8 cellular contexts compared by ENCODE assay signal in the genomic region with DNA sequence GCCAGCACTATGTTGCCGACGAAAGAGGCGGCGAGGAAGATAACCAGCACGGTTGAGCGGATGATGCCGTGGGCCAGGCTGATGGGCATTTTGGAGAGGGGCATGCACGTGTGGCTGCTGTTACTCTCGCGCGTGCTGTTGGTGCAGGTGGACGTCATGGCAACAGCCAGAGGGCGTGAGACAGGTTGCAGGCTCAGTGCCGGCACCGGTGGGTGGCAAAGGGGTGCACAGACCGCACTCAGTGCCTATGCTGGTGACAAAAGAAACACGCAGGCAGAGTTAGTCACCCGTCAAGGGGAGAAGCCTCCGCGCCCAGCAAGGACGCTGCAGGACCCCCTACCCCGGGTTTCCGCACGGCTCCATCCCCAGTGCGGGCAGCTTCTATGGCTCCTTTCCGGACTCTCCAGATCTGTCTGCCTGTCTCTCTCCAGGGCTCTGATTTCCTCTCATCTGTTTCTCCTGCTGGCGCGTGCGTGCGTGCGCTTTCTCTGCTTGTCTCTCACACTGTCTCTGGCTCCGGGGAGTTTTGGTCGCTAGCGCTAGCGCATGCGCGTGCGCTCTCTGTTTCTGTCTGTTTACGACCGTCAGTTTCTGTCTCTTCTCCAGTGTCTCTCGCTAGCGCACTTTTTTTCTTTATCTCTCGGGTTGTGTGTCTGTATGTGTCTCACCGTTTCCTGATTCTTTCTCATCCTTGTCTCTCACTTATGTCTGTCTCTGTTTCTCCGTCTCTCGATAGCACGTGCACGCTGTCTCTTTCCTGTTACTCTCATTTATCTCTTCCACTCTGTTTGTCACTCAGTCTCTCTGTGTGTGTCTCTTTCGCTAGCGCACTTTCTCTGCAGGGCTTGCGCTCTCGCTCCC. TPM values are rescaled to one million over a fixed set of nuclear protein-coding genes. Genes with fewer than 3 reads are reported as not detected.
DNase-seq lines count a peak whose midpoint lies in the region; ATAC-seq and TF ChIP-seq lines count a peak whose summit lies in the region.

No MANE protein-coding gene starts in this region.

- H3K4me3 ChIP-seq in colonic mucosa (peak overlapping the region; percentile 10), right lobe of liver (peak overlapping the region; percentile 20 to 32 (median 23))

- H3K4me1 ChIP-seq in colonic mucosa = no peaks in the 10 kb centered on the region
- peaks cover 0 to 10% (median 0%) of the 10 kb centered on the region in 4 donors for H3K4me1 ChIP-seq in right lobe of liver

- ATAC-seq in GM19452 (IDR thresholded peaks at IDR 0.05; ENCODE audit: unreplicated experiment) = peak; percentile 82
- peak; percentile 80 for ATAC-seq in HG03521 (IDR thresholded peaks at IDR 0.05; ENCODE audit: unreplicated experiment)
- ATAC-seq in T-cell (replicated peaks in 1 of 4) = peak; percentile 56 to 72 (median 63)
- ATAC-seq in right lobe of liver = peak; percentile 70 to 86 (median 78)
- ATAC-seq in stimulated activated naive CD8-positive, alpha-beta T cell treated with anti-CD3 and anti-CD28 coated beads, Interleukin-15, amount 100 ng/mL, for 72 hours = peak; percentile 82
- ATAC-seq in omental fat pad (ENCODE audit: low FRiP score) = no peak

- TF ChIP-seq CTCF in colonic mucosa (IDR thresholded peaks at IDR 0.05) = no peak
- TF ChIP-seq CTCF in right lobe of liver (IDR thresholded peaks at IDR 0.05) = no peak
- no peak for TF ChIP-seq CTCF in omental fat pad (IDR thresholded peaks at IDR 0.05)

- POLR2A ChIA-PET in T-cell (lab: Charles Lee) = no interaction called here

- no peak overlapping the region for H3K27ac Mint-ChIP-seq in T-cell
- no peak overlapping the region for H3K27ac Mint-ChIP-seq in stimulated activated naive CD8-positive, alpha-beta T cell treated with anti-CD3 and anti-CD28 coated beads, Interleukin-15, amount 100 ng/mL, for 72 hours

- H3K36me3 Mint-ChIP-seq in T-cell = no peaks in the 10 kb centered on the region

- CTCF ChIA-PET in T-cell (lab: Charles Lee) = no interaction called here

- H3K4me1 Mint-ChIP-seq in T-cell = peaks cover 7 to 15% (median 11%) of the 10 kb centered on the region in 3 donors
- H3K4me1 Mint-ChIP-seq in stimulated activated naive CD8-positive, alpha-beta T cell treated with anti-CD3 and anti-CD28 coated beads, Interleukin-15, amount 100 ng/mL, for 72 hours = peaks cover 7% of the 10 kb centered on the region

- H3K27me3 Mint-ChIP-seq in T-cell = peaks cover 39 to 54% of the 10 kb centered on the region in 2 donors
- H3K27me3 Mint-ChIP-seq in stimulated activated naive CD8-positive, alpha-beta T cell treated with anti-CD3 and anti-CD28 coated beads, Interleukin-15, amount 100 ng/mL, for 72 hours = peaks cover 46% of the 10 kb centered on the region

- H3K36me3 ChIP-seq in colonic mucosa (no peaks in the 10 kb centered on the region), right lobe of liver (no peaks in the 10 kb centered on the region)

- H3K9ac ChIP-seq in colonic mucosa (ENCODE audit: low read depth in 2 of 2, low read length in 2 of 2) = no peak overlapping the region

- H3K9me3 ChIP-seq in colonic mucosa (no peaks in the 10 kb centered on the region), right lobe of liver (no peaks in the 10 kb centered on the region)

- H3K27me3 ChIP-seq in colonic mucosa (peaks cover 30% of the 10 kb centered on the region), right lobe of liver (no peaks in the 10 kb centered on the region)

- intact Hi-C loops in colonic mucosa (cut with DNase I) (no loop called here), right lobe of liver (cut with DNase I) (no loop called here)

- no peaks in the 10 kb centered on the region for H3K9me3 Mint-ChIP-seq in T-cell
- no peaks in the 10 kb centered on the region for H3K9me3 Mint-ChIP-seq in stimulated activated naive CD8-positive, alpha-beta T cell treated with anti-CD3 and anti-CD28 coated beads, Interleukin-15, amount 100 ng/mL, for 72 hours

- H3K4me3 Mint-ChIP-seq in T-cell = no peak overlapping the region
- H3K4me3 Mint-ChIP-seq in stimulated activated naive CD8-positive, alpha-beta T cell treated with anti-CD3 and anti-CD28 coated beads, Interleukin-15, amount 100 ng/mL, for 72 hours = peak overlapping the region in 1 of 2 donors; percentile 70

- no peak for TF ChIP-seq POLR2A in right lobe of liver (IDR thresholded peaks at IDR 0.05)

- H3K27ac ChIP-seq in colonic mucosa (no peak overlapping the region), right lobe of liver (no peak overlapping the region)

- WGBS in right lobe of liver (ENCODE audit: insufficient coverage, low coverage, low lambda C conversion rate, missing lambda C conversion rate) = 19% methylated on average over 46 of the region's 52 CpGs

- peak; percentile 51 for DNase-seq in DMS 273 treated with DMSO at 0.1 percent for 48 hours (lab: John Stamatoyannopoulos, UW)
- DNase-seq in T-cell = peak in 27 of 34 experiments; percentile 6 to 28 (median 16)
- DNase-seq in colonic mucosa = no peak
- DNase-seq in right lobe of liver = peak in 2 of 3 donors; percentile 35 to 41
- peak in 1 of 2 donors; percentile 44 for DNase-seq in stimulated activated naive CD8-positive, alpha-beta T cell treated with anti-CD3 and anti-CD28 coated beads, Interleukin-15, amount 100 ng/mL, for 72 hours
- no peak for DNase-seq in omental fat pad (ENCODE audit: low spot score)

RNA-seq across cellular contexts. Expression of gene GPR101, which starts 2.0 kb away (rescaled TPM):
- total RNA-seq in T-cell = 1 to 10 TPM in 1 of 5 donors, not detected in 4; 1.1 TPM
- total RNA-seq in colonic mucosa = not detected
- not detected for total RNA-seq in right lobe of liver
- not detected for total RNA-seq in omental fat pad

Comparison
In these comparisons a context has a peak if more than half of its experiments do, and no peak if none do; other contexts are left out.
1. DNase-seq: peak in DMS 273 treated with DMSO at 0.1 percent for 48 hours (single experiment), T-cell (27 of 34) and right lobe of liver (2 of 3); none in colonic mucosa (single experiment) and omental fat pad (single experiment).